8 cellular contexts compared by ENCODE assay signal in the genomic region with DNA sequence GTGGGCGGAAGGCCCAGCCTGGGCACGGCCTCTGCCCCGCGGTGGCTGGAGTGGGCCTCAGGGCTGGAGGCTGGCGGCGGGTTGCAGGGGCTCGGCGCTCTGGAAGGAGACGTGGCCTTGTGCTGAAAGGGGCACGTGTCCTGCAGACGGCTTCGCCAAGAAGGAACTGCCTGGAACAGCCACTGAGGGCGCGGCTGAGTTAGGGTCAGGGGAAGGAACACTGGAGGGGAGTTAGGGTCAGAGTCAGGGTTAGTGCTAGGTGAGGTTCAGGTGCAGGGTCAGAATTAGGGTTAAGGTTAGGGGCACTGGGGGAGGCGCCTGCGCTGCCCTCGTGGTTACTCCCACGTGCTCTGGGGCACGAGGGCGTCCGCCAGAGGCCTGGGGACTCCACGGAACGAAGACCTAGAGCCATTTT. TPM values are rescaled to one million over a fixed set of nuclear protein-coding genes. Genes with fewer than 3 reads are reported as not detected.
DNase-seq lines count a peak whose midpoint lies in the region; ATAC-seq, FAIRE-seq and TF ChIP-seq lines count a peak whose summit lies in the region.

No MANE protein-coding gene starts in this region.

- H3K4me1 Mint-ChIP-seq in activated naive CD8-positive, alpha-beta T cell treated with anti-CD3 and anti-CD28 coated beads, Interleukin-2, amount 50 U/mL, for 24 hours: peaks cover 41% of the 10 kb centered on the region
- H3K4me1 Mint-ChIP-seq in memory B cell: peaks cover 40% of the 10 kb centered on the region

- no peaks in the 10 kb centered on the region for H3K9me3 Mint-ChIP-seq in activated naive CD8-positive, alpha-beta T cell treated with anti-CD3 and anti-CD28 coated beads, Interleukin-2, amount 50 U/mL, for 24 hours
- H3K9me3 Mint-ChIP-seq in memory B cell: peaks cover 2% of the 10 kb centered on the region

- no peak overlapping the region for H3K4me3 ChIP-seq in transverse colon

- no peak overlapping the region for H3K27ac Mint-ChIP-seq in activated naive CD8-positive, alpha-beta T cell treated with anti-CD3 and anti-CD28 coated beads, Interleukin-2, amount 50 U/mL, for 24 hours
- H3K27ac Mint-ChIP-seq in memory B cell: peak overlapping the region; percentile 93

- no peaks in the 10 kb centered on the region for H3K36me3 ChIP-seq in transverse colon

- peak overlapping the region; percentile 86 to 90 (median 88) for H3K27ac ChIP-seq in transverse colon

- H3K27me3 ChIP-seq in transverse colon: no peaks in the 10 kb centered on the region

- H3K9me3 ChIP-seq in transverse colon: no peaks in the 10 kb centered on the region

- no peak for TF ChIP-seq CTCF in transverse colon (IDR thresholded peaks at IDR 0.05)

- WGBS in transverse colon (ENCODE audit: low coverage in 1 of 2), 2 donors: 50 to 94% methylated on average over 2 to 23 of the region's 23 CpGs

- in situ Hi-C loops in transverse colon (cut with MboI; ENCODE audit: low pct_ligation_motif_present in 1 of 4, low pct_unique_long_range_greater_than_20kb in 1 of 4, low sequenced_read_pairs in 3 of 4): no loop called here

- H3K4me1 ChIP-seq in transverse colon: peaks cover 0 to 24% (median 10%) of the 10 kb centered on the region in 4 donors

- peaks cover 12% of the 10 kb centered on the region for H3K36me3 Mint-ChIP-seq in activated naive CD8-positive, alpha-beta T cell treated with anti-CD3 and anti-CD28 coated beads, Interleukin-2, amount 50 U/mL, for 24 hours (ENCODE audit: low read depth)
- peaks cover 2% of the 10 kb centered on the region for H3K36me3 Mint-ChIP-seq in memory B cell

- no peak for FAIRE-seq in GM19239 (lab: Jason Lieb, UNC)

- intact Hi-C loops in transverse colon (cut with DNase I; ENCODE audit: low total_unique reads): loop anchor here (2.0 kb wide), 1 partner anchor 73 kb away; a partner anchor contains a TSS

- peak overlapping the region; percentile 72 for H3K4me3 Mint-ChIP-seq in activated naive CD8-positive, alpha-beta T cell treated with anti-CD3 and anti-CD28 coated beads, Interleukin-2, amount 50 U/mL, for 24 hours
- peak overlapping the region; percentile 54 for H3K4me3 Mint-ChIP-seq in memory B cell

- no peak for TF ChIP-seq POLR2A in transverse colon (IDR thresholded peaks at IDR 0.05)

- no peaks in the 10 kb centered on the region for H3K27me3 Mint-ChIP-seq in activated naive CD8-positive, alpha-beta T cell treated with anti-CD3 and anti-CD28 coated beads, Interleukin-2, amount 50 U/mL, for 24 hours
- no peaks in the 10 kb centered on the region for H3K27me3 Mint-ChIP-seq in memory B cell

- no peak for TF ChIP-seq EP300 in transverse colon (IDR thresholded peaks at IDR 0.05; ENCODE audit: low read depth)

- peak; percentile 66 for DNase-seq in activated effector memory CD4-positive, alpha-beta T cell treated with anti-CD3 and anti-CD28 coated beads, Interleukin-2, amount 50 U/mL, for 16 hours
- no peak for DNase-seq in activated effector memory CD4-positive, alpha-beta T cell treated with Interleukin-2 at 50 U/mL for 16 hours
- no peak for DNase-seq in activated naive CD8-positive, alpha-beta T cell treated with anti-CD3 and anti-CD28 coated beads, Interleukin-2, amount 50 U/mL, for 24 hours
- DNase-seq in memory B cell (ENCODE audit: low spot score in 2 of 2) (no peak), transverse colon (no peak), 8988T (no peak), GM19239 (ENCODE audit: insufficient read length, low spot score) (no peak), NCI-H2081 (lab: John Stamatoyannopoulos, UW) (no peak)

- no peak for ATAC-seq in activated naive CD8-positive, alpha-beta T cell treated with anti-CD3 and anti-CD28 coated beads, Interleukin-2, amount 50 U/mL, for 24 hours
- ATAC-seq in memory B cell (ENCODE audit: low read depth): no peak

RNA-seq across cellular contexts. Expression of a gene that starts 0.9 kb away (rescaled TPM):
- 10 to 100 TPM; 16.0 to 30.1 (median 22.3) TPM for total RNA-seq in transverse colon
